8 cellular contexts compared by ENCODE assay signal in genomic region chr1:42420911-42421585, GRCh38. TPM values are rescaled to one million over a fixed set of nuclear protein-coding genes. Genes with fewer than 3 reads are reported as not detected.
DNase-seq lines count a peak whose midpoint lies in the region; ATAC-seq and TF ChIP-seq lines count a peak whose summit lies in the region.

No MANE protein-coding gene starts in this region.

- no peaks in the 10 kb centered on the region for H4K20me1 ChIP-seq in fibroblast of lung (ENCODE audit: control insufficient read depth, extremely low read depth, insufficient read depth, low read length)

- H3K9me3 ChIP-seq in fibroblast of lung (ENCODE audit: control insufficient read depth, insufficient read depth, low read depth, low read length) (no peaks in the 10 kb centered on the region), psoas muscle (no peaks in the 10 kb centered on the region)

- H3K4me3 Mint-ChIP-seq in stimulated activated effector memory CD8-positive, alpha-beta T cell treated with anti-CD3 and anti-CD28 coated beads, Interleukin-12 subunit alpha, Interleukin-12 subunit beta, amount 100 ng/mL, for 72 hours, result no peak overlapping the region

- TF ChIP-seq CTCF in fibroblast of lung (conservative IDR thresholded peaks at IDR 0.05 in 1 of 2, IDR thresholded peaks at IDR 0.05 in 1 of 2; ENCODE audit: low read depth in 1 of 2, low read length in 2 of 2), result no peak
- no peak for TF ChIP-seq CTCF in psoas muscle (IDR thresholded peaks at IDR 0.05)

- no peak overlapping the region for H3K4me2 ChIP-seq in fibroblast of lung (ENCODE audit: extremely low read depth, insufficient read depth, low read length)

- WGBS in psoas muscle, 3 donors, result 4 to 8% (median 5%) methylated on average over 10 of the region's 10 CpGs

- peaks cover 2% of the 10 kb centered on the region for H3K4me1 ChIP-seq in fibroblast of lung (ENCODE audit: control insufficient read depth, extremely low read depth, insufficient read depth, low read length)
- peaks cover 12% of the 10 kb centered on the region for H3K4me1 ChIP-seq in psoas muscle

- H3K36me3 Mint-ChIP-seq in stimulated activated effector memory CD8-positive, alpha-beta T cell treated with anti-CD3 and anti-CD28 coated beads, Interleukin-12 subunit alpha, Interleukin-12 subunit beta, amount 100 ng/mL, for 72 hours, result no peaks in the 10 kb centered on the region

- no peak overlapping the region for H3K9ac ChIP-seq in fibroblast of lung (ENCODE audit: insufficient read depth, low read length)

- no peaks in the 10 kb centered on the region for H3K9me3 Mint-ChIP-seq in stimulated activated effector memory CD8-positive, alpha-beta T cell treated with anti-CD3 and anti-CD28 coated beads, Interleukin-12 subunit alpha, Interleukin-12 subunit beta, amount 100 ng/mL, for 72 hours

- no peak overlapping the region for H3K27ac ChIP-seq in fibroblast of lung (ENCODE audit: insufficient read depth, low read length)
- H3K27ac ChIP-seq in psoas muscle, result no peak overlapping the region

- no peak overlapping the region for H2AFZ ChIP-seq in fibroblast of lung (ENCODE audit: low read length)

- DNase-seq in GM04503 (ENCODE audit: low read depth) (peak; percentile 65), NCI-H526 treated with DMSO at 0.1 percent for 48 hours (lab: John Stamatoyannopoulos, UW) (peak; percentile 28), fibroblast of lung (ENCODE audit: low read depth in 2 of 2) (peak; percentile 93 to 98), psoas muscle (peak in 1 of 2 donors; percentile 19), mucosa of gallbladder (ENCODE audit: low spot score) (no peak)
- DNase-seq in stimulated activated effector memory CD8-positive, alpha-beta T cell treated with anti-CD3 and anti-CD28 coated beads, Interleukin-12 subunit alpha, Interleukin-12 subunit beta, amount 100 ng/mL, for 72 hours (ENCODE audit: low spot score in 2 of 2), result no peak
- no peak for DNase-seq in stimulated activated CD4-positive, alpha-beta T cell treated with anti-CD3 and anti-CD28 coated beads, Interleukin-2, amount 100 ng/mL, for 48 hours

- no peaks in the 10 kb centered on the region for H3K27me3 ChIP-seq in fibroblast of lung (ENCODE audit: control insufficient read depth, insufficient read depth, low read length)
- H3K27me3 ChIP-seq in psoas muscle (ENCODE audit: insufficient read depth in 3 of 3, low read length in 2 of 3), result no peaks in the 10 kb centered on the region

- no peaks in the 10 kb centered on the region for H3K4me1 Mint-ChIP-seq in stimulated activated effector memory CD8-positive, alpha-beta T cell treated with anti-CD3 and anti-CD28 coated beads, Interleukin-12 subunit alpha, Interleukin-12 subunit beta, amount 100 ng/mL, for 72 hours

- H3K36me3 ChIP-seq in fibroblast of lung (ENCODE audit: control insufficient read depth, insufficient read depth, low read length) (no peaks in the 10 kb centered on the region), psoas muscle (ENCODE audit: insufficient read depth in 1 of 2, low read depth in 1 of 2) (no peaks in the 10 kb centered on the region)

- H3K79me2 ChIP-seq in fibroblast of lung (ENCODE audit: control insufficient read depth, insufficient read depth, low read length), result no peaks in the 10 kb centered on the region

- intact Hi-C loops in psoas muscle (cut with DNase I), result no loop called here

- ATAC-seq in psoas muscle (peak in 3 of 4 donors; percentile 31 to 47 (median 34)), GM21381 (IDR thresholded peaks at IDR 0.05; ENCODE audit: unreplicated experiment) (no peak)
- no peak for ATAC-seq in stimulated activated effector memory CD8-positive, alpha-beta T cell treated with anti-CD3 and anti-CD28 coated beads, Interleukin-12 subunit alpha, Interleukin-12 subunit beta, amount 100 ng/mL, for 72 hours

- H3K27ac Mint-ChIP-seq in stimulated activated effector memory CD8-positive, alpha-beta T cell treated with anti-CD3 and anti-CD28 coated beads, Interleukin-12 subunit alpha, Interleukin-12 subunit beta, amount 100 ng/mL, for 72 hours, result no peak overlapping the region

- H3K4me3 ChIP-seq in fibroblast of lung (replicated peaks in 1 of 4; ENCODE audit: control extremely low read depth in 1 of 4, insufficient read depth in 1 of 4, low read depth in 3 of 4, low read length in 4 of 4), result peak overlapping the region in 1 of 4 experiments; percentile 14
- no peak overlapping the region for H3K4me3 ChIP-seq in psoas muscle

RNA-seq across cellular contexts. Expression of gene ZMYND12, which starts 34.8 kb away (rescaled TPM):
- 1.3 and 3.5 TPM in 2 replicates for total RNA-seq in fibroblast of lung
- polyA plus RNA-seq in fibroblast of lung, result 0.16 and 0.56 TPM in 2 replicates
- 0.23 and 0.66 TPM in 2 replicates for polyA plus RNA-seq in fibroblast of lung (2012)
- polyA minus RNA-seq in fibroblast of lung (ENCODE audit: low replicate concordance), result not detected in 2 replicates
- total RNA-seq in psoas muscle, result 1 to 10 TPM in 3 of 4 donors, under 1 TPM in 1; 0.76 to 2.7 (median 1.0) TPM
- 1 to 10 TPM in 1 of 3 donors, under 1 TPM in 2; 0.39 to 1.2 (median 0.49) TPM for polyA plus RNA-seq in psoas muscle
- 3.6 TPM for total RNA-seq in mucosa of gallbladder

RNA-seq across cellular contexts. Expression of gene PPCS, which starts 35.3 kb away (rescaled TPM):
- 39.3 and 49.6 TPM in 2 replicates for total RNA-seq in fibroblast of lung
- polyA plus RNA-seq in fibroblast of lung, result 29.6 and 40.3 TPM in 2 replicates
- polyA plus RNA-seq in fibroblast of lung (2012), result 33.0 and 47.4 TPM in 2 replicates
- polyA minus RNA-seq in fibroblast of lung (ENCODE audit: low replicate concordance), result 6.9 and 7.6 TPM in 2 replicates
- 10 to 100 TPM; 26.1 to 41.0 (median 34.9) TPM for total RNA-seq in psoas muscle
- 10 to 100 TPM; 40.8 to 62.9 (median 41.1) TPM for polyA plus RNA-seq in psoas muscle
- 84.6 TPM for total RNA-seq in mucosa of gallbladder

RNA-seq across cellular contexts. Expression of gene RIMKLA, which starts 40.5 kb away (rescaled TPM):
- total RNA-seq in fibroblast of lung (under 0.01 TPM in 2 replicates), psoas muscle (1 to 10 TPM; 1.0 to 1.2 (median 1.1) TPM), mucosa of gallbladder (4.4 TPM)
- polyA plus RNA-seq in fibroblast of lung (0.05 TPM in 1 of 2 replicates, not detected in the other), psoas muscle (under 1 TPM; 0.12 to 0.70 (median 0.30) TPM)
- not detected in 2 replicates for polyA plus RNA-seq in fibroblast of lung (2012)
- not detected in 2 replicates for polyA minus RNA-seq in fibroblast of lung (ENCODE audit: low replicate concordance)

RNA-seq across cellular contexts. Expression of gene CCDC30, which starts 42.0 kb away (rescaled TPM):
- total RNA-seq in fibroblast of lung (1.3 TPM in 2 replicates), psoas muscle (1 to 10 TPM in 2 of 4 donors, under 1 TPM in 2; 0.79 to 1.2 (median 1.0) TPM), mucosa of gallbladder (8.4 TPM)
- polyA plus RNA-seq in fibroblast of lung (0.37 and 0.56 TPM in 2 replicates), psoas muscle (under 1 TPM; 0.39 to 0.92 (median 0.57) TPM)
- polyA plus RNA-seq in fibroblast of lung (2012), result 0.22 and 1.1 TPM in 2 replicates
- polyA minus RNA-seq in fibroblast of lung (ENCODE audit: low replicate concordance), result 0.08 and 0.96 TPM in 2 replicates

Comparison
In these comparisons a context has a peak if more than half of its experiments do, and no peak if none do; other contexts are left out.
1. DNase-seq: peak in GM04503 (single experiment), NCI-H526 treated with DMSO at 0.1 percent for 48 hours (single experiment) and fibroblast of lung (2 of 2); none in stimulated activated effector memory CD8-positive, alpha-beta T cell treated with anti-CD3 and anti-CD28 coated beads, Interleukin-12 subunit alpha, Interleukin-12 subunit beta, amount 100 ng/mL, for 72 hours (0 of 2), mucosa of gallbladder (single experiment) and stimulated activated CD4-positive, alpha-beta T cell treated with anti-CD3 and anti-CD28 coated beads, Interleukin-2, amount 100 ng/mL, for 48 hours (0 of 2).
2. ATAC-seq: peak in psoas muscle (3 of 4); none in stimulated activated effector memory CD8-positive, alpha-beta T cell treated with anti-CD3 and anti-CD28 coated beads, Interleukin-12 subunit alpha, Interleukin-12 subunit beta, amount 100 ng/mL, for 72 hours (single experiment) and GM21381 (single experiment).